8 cellular contexts compared by ENCODE assay signal in the genomic region with DNA sequence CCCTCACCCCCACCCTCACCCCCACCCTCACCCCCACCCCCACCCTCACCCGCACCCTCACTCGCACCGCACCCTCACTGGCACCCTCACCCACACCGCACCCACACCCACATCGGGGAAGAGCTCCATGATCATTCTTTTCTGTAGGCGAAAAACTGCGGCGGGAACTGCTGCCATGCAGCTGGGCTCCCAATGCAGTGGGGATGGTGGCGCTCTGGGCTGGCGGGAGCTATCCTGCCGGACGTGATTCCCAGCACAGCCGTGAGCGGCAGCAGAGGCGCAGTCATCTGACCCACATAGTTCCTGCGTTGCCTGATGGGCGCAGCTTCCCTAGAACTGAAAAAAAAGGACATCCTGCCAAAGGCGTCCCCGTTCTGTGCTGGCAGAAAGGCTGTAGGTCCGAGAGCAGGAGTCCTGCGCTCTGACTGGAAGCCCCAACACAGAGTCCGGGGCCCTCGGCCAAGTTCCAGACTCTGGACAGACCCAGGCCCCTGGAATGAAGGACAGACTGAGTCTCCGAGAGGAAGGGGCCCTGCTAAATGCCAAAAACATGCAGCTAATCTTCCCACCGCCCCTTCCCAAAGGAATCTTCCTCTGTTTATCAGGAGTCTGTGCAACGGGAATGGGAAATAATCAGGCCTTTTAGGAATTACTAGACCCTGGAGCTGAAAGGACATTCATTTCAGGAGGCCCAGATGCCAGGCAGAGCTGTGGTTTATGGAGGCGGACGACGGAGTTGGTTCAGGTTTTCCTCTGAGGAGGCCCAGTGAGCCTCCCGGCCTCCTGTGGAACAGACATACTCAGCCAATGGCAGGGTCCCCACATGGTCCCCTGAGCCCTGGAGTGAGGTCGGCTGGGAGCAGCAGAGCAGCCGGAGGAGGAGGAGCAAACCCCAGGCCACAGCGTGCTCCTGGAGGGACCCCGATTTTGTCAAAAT. TPM values are rescaled to one million over a fixed set of nuclear protein-coding genes. Genes with fewer than 3 reads are reported as not detected.
A peak's percentile ranks its signal among the peaks of the same experiment; 100 is the strongest.
DNase-seq lines count a peak whose midpoint lies in the region; ATAC-seq and TF ChIP-seq lines count a peak whose summit lies in the region.

No MANE protein-coding gene starts in this region.

- H3K79me2 ChIP-seq in fibroblast of lung (ENCODE audit: control insufficient read depth, insufficient read depth, low read length): no peaks in the 10 kb centered on the region

- TF ChIP-seq CTCF in fibroblast of lung (conservative IDR thresholded peaks at IDR 0.05 in 1 of 2, IDR thresholded peaks at IDR 0.05 in 1 of 2; ENCODE audit: low read depth in 1 of 2, low read length in 2 of 2) (peak; percentile 52 to 59), natural killer cell (IDR thresholded peaks at IDR 0.05) (no peak)

- H3K27ac Mint-ChIP-seq in T-helper 17 cell (peak overlapping the region; percentile 29), natural killer cell (peak overlapping the region in 1 of 2 donors; percentile 51)

- H2AFZ ChIP-seq in fibroblast of lung (ENCODE audit: low read length): peak overlapping the region; percentile 47

- peaks cover 19% of the 10 kb centered on the region for H3K4me1 Mint-ChIP-seq in T-helper 17 cell
- peaks cover 7 to 24% of the 10 kb centered on the region in 2 donors for H3K4me1 Mint-ChIP-seq in natural killer cell

- H3K27me3 ChIP-seq in fibroblast of lung (ENCODE audit: control insufficient read depth, insufficient read depth, low read length): no peaks in the 10 kb centered on the region

- H3K4me1 ChIP-seq in fibroblast of lung (ENCODE audit: control insufficient read depth, extremely low read depth, insufficient read depth, low read length): peaks cover 18% of the 10 kb centered on the region

- DNase-seq in DMS153 (lab: John Stamatoyannopoulos, UW): peak; percentile 86
- peak; percentile 76 for DNase-seq in NCI-H1105 treated with DMSO at 0.1 percent for 48 hours (lab: John Stamatoyannopoulos, UW)
- DNase-seq in T-helper 17 cell: peak in 1 of 3 donors; percentile 29
- DNase-seq in fibroblast of lung (ENCODE audit: low read depth in 2 of 2): peak; percentile 84 to 86
- DNase-seq in natural killer cell: no peak
- DNase-seq in glomerular visceral epithelial cell (ENCODE audit: extremely low spot score): no peak

- H3K36me3 Mint-ChIP-seq in T-helper 17 cell (ENCODE audit: low read depth): no peaks in the 10 kb centered on the region
- H3K36me3 Mint-ChIP-seq in natural killer cell: no peaks in the 10 kb centered on the region

- H3K27ac ChIP-seq in fibroblast of lung (ENCODE audit: insufficient read depth, low read length): peak overlapping the region; percentile 72

- no peak overlapping the region for H3K9ac ChIP-seq in fibroblast of lung (ENCODE audit: insufficient read depth, low read length)

- H3K4me2 ChIP-seq in fibroblast of lung (ENCODE audit: extremely low read depth, insufficient read depth, low read length): peak overlapping the region; percentile 15

- H3K4me3 Mint-ChIP-seq in T-helper 17 cell: peak overlapping the region; percentile 67
- H3K4me3 Mint-ChIP-seq in natural killer cell: peak overlapping the region; percentile 59

- H3K9me3 Mint-ChIP-seq in natural killer cell: no peaks in the 10 kb centered on the region

- H3K27me3 Mint-ChIP-seq in T-helper 17 cell (peaks cover 16% of the 10 kb centered on the region), natural killer cell (ENCODE audit: low read depth in 2 of 2) (peaks cover 0 to 8% of the 10 kb centered on the region in 2 donors)

- peaks cover 2% of the 10 kb centered on the region for H3K36me3 ChIP-seq in fibroblast of lung (ENCODE audit: control insufficient read depth, insufficient read depth, low read length)

- no peaks in the 10 kb centered on the region for H4K20me1 ChIP-seq in fibroblast of lung (ENCODE audit: control insufficient read depth, extremely low read depth, insufficient read depth, low read length)

- intact Hi-C loops in natural killer cell (cut with micrococcal nuclease): no loop called here

- no peak overlapping the region for H3K4me3 ChIP-seq in fibroblast of lung (replicated peaks in 1 of 4; ENCODE audit: control extremely low read depth in 1 of 4, insufficient read depth in 1 of 4, low read depth in 3 of 4, low read length in 4 of 4)

- no peaks in the 10 kb centered on the region for H3K9me3 ChIP-seq in T-helper 17 cell (ENCODE audit: control insufficient read depth, low read length, poor library complexity, severe bottlenecking)
- no peaks in the 10 kb centered on the region for H3K9me3 ChIP-seq in fibroblast of lung (ENCODE audit: control insufficient read depth, insufficient read depth, low read depth, low read length)

- ATAC-seq in T-helper 17 cell (no peak), natural killer cell (peak in 1 of 3 donors; percentile 26), GM19463 (IDR thresholded peaks at IDR 0.05; ENCODE audit: unreplicated experiment) (no peak), HG03571 (IDR thresholded peaks at IDR 0.05; ENCODE audit: unreplicated experiment) (no peak)

RNA-seq across cellular contexts. Expression of a gene that starts 14.1 kb away (rescaled TPM):
- total RNA-seq in T-helper 17 cell (1 to 10 TPM; 4.4 to 5.0 TPM), fibroblast of lung (13.7 and 15.2 TPM in 2 replicates), natural killer cell (1 to 10 TPM; 5.1 to 8.0 (median 6.4) TPM)
- polyA plus RNA-seq in fibroblast of lung: 9.8 and 11.1 TPM in 2 replicates
- polyA plus RNA-seq in fibroblast of lung (2012): 8.3 and 8.9 TPM in 2 replicates
- polyA minus RNA-seq in fibroblast of lung (ENCODE audit: low replicate concordance): 0.89 and 0.94 TPM in 2 replicates

RNA-seq across cellular contexts. Expression of a gene that starts 50.6 kb away (rescaled TPM):
- total RNA-seq in T-helper 17 cell (10 to 100 TPM; 58.3 to 65.7 TPM), fibroblast of lung (27.7 and 33.2 TPM in 2 replicates), natural killer cell (100 to 1,000 TPM in 1 of 3 donors, 10 to 100 TPM in 2; 79.5 to 116 (median 83.4) TPM)
- polyA plus RNA-seq in fibroblast of lung: 25.9 and 28.8 TPM in 2 replicates
- polyA plus RNA-seq in fibroblast of lung (2012): 23.1 and 23.5 TPM in 2 replicates
- polyA minus RNA-seq in fibroblast of lung (ENCODE audit: low replicate concordance): 24.0 and 26.3 TPM in 2 replicates

RNA-seq across cellular contexts. Expression of a gene that starts 58.8 kb away (rescaled TPM):
- total RNA-seq in T-helper 17 cell (not detected), fibroblast of lung (0.17 and 1.3 TPM in 2 replicates), natural killer cell (1 to 10 TPM in 1 of 3 donors, not detected in 2; 1.9 TPM)
- polyA plus RNA-seq in fibroblast of lung: 0.17 and 0.59 TPM in 2 replicates
- polyA plus RNA-seq in fibroblast of lung (2012): 0.49 and 1.3 TPM in 2 replicates
- not detected in 2 replicates for polyA minus RNA-seq in fibroblast of lung (ENCODE audit: low replicate concordance)

Comparison
In these comparisons a context has a peak if more than half of its experiments do, and no peak if none do; other contexts are left out.
1. DNase-seq: peak in DMS153 (single experiment), NCI-H1105 treated with DMSO at 0.1 percent for 48 hours (single experiment) and fibroblast of lung (2 of 2); none in natural killer cell (single experiment) and glomerular visceral epithelial cell (single experiment).